In the genomic region with DNA sequence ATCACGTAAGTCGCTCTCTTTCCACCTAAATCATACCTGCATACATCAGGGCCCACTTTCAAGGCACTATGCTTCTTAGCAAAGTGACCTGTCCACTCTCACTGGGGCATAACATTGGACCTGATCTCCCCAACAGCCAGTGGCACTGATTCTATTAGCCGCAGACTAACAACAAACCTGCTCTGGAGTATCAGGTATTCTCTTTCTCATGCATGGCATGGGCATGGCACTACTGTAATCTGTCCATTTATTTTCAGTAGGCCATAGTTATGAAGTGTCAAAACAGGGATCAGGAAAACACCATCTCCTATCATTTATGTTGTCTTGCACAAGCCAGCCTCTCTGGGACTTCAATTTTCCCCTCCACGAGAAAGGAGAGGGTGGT, we compare ENCODE assay signal across 1 cellular context.
TF ChIP-seq lines count a peak whose summit lies in the region.

No MANE protein-coding gene starts in this region.

TF ChIP-seq in IMR-90, 13 proteins besides CTCF, POLR2A, EP300 and RAD21:
- TF ChIP-seq CEBPB (IDR thresholded peaks at IDR 0.05; ENCODE audit: low read depth, low read length), result no peak
- TF ChIP-seq RCOR1 (IDR thresholded peaks at IDR 0.05; ENCODE audit: insufficient replicate concordance, low read length), result no peak
- TF ChIP-seq, protein P1, sequence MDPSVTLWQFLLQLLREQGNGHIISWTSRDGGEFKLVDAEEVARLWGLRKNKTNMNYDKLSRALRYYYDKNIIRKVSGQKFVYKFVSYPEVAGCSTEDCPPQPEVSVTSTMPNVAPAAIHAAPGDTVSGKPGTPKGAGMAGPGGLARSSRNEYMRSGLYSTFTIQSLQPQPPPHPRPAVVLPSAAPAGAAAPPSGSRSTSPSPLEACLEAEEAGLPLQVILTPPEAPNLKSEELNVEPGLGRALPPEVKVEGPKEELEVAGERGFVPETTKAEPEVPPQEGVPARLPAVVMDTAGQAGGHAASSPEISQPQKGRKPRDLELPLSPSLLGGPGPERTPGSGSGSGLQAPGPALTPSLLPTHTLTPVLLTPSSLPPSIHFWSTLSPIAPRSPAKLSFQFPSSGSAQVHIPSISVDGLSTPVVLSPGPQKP (IDR thresholded peaks at IDR 0.05; ENCODE audit: borderline replicate concordance, low read depth, low read length), result no peak
- TF ChIP-seq USF2 (IDR thresholded peaks at IDR 0.05; ENCODE audit: low read depth, low read length), result no peak
- TF ChIP-seq FOS (IDR thresholded peaks at IDR 0.05; ENCODE audit: low read depth, low read length), result no peak
- TF ChIP-seq CHD1 (IDR thresholded peaks at IDR 0.05; ENCODE audit: low read depth, low read length), result no peak
- no peak for TF ChIP-seq MAFK (IDR thresholded peaks at IDR 0.05; ENCODE audit: low read depth, low read length)
